Comparison of ENCODE assay signal across 31 cellular contexts in the genomic region with DNA sequence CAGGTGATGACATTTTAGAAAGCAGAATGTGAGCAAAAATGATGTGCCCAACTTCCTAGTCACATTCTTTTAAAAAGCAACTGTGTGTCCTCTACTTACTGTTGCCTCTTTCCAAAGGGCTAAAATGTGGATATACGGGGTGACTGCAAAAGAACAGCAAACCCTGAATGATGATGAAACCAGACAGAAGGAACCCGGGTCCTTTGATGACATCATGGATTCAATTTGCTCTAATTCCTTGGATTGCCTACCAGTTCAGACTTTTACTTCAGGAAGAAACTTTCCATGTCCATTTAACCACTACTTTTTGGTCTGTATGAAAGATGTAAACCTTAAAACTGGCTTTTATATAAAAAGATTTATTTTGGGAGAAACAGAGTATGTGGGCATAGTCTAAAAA.
"Had no signal": no experiment of that assay in that cellular context is flagged by ENCODE, and none has a peak within 500 bp of the region (broad histone marks: within the 10 kb centered on the region; RNA-seq: fewer than 3 reads in every experiment).

No MANE protein-coding gene starts in this region.

- H3K27ac ChIP-seq: neural progenitor cell, ovary, parathyroid adenoma, psoas muscle, skin epidermis, spleen, suprapubic skin, testis, tibial artery, transverse colon, upper lobe of right lung, uterus had no signal

- H3K4me3 Mint-ChIP-seq: natural killer cell; nephron; neural progenitor cell; stimulated activated memory B cell treated with anti-CD40 and anti-IgM and Interleukin-4, amounts not matched to agents 10 μg/mL and 1 μg/mL and 100 μg/mL, for 72 hours; stimulated activated naive CD8-positive, alpha-beta T cell treated with anti-CD3 and anti-CD28 coated beads, Interleukin-15, amount 100 ng/mL, for 72 hours; type B pancreatic cell had no signal

- H3K79me2 ChIP-seq: parathyroid adenoma had no signal

- H3K27ac Mint-ChIP-seq: natural killer cell; nephron; neural progenitor cell; progenitor cell of endocrine pancreas; stimulated activated memory B cell treated with anti-CD40 and anti-IgM and Interleukin-4, amounts not matched to agents 10 μg/mL and 1 μg/mL and 100 μg/mL, for 72 hours; stimulated activated naive CD8-positive, alpha-beta T cell treated with anti-CD3 and anti-CD28 coated beads, Interleukin-15, amount 100 ng/mL, for 72 hours; type B pancreatic cell had no signal

- H3K36me3 ChIP-seq: ovary, suprapubic skin, transverse colon, upper lobe of right lung, uterus had no signal

- ATAC-seq: natural killer cell; psoas muscle; right cardiac atrium; sciatic nerve; stimulated activated memory B cell treated with anti-CD40 and anti-IgM and Interleukin-4, amounts not matched to agents 10 μg/mL and 1 μg/mL and 100 μg/mL, for 72 hours; stimulated activated naive CD8-positive, alpha-beta T cell treated with anti-CD3 and anti-CD28 coated beads, Interleukin-15, amount 100 ng/mL, for 72 hours; stimulated activated naive CD8-positive, alpha-beta T cell treated with anti-CD3 and anti-CD28 coated beads, Interleukin-15, Interleukin-2, amounts not matched to agents 100 U/mL and 50 U/mL, for 24 hours; upper lobe of right lung had no signal

- H2AFZ ChIP-seq: neural progenitor cell, parathyroid adenoma had no signal

- H3K4me3 ChIP-seq: neural progenitor cell, ovary, psoas muscle, skin epidermis, smooth muscle cell, spleen, suprapubic skin, testis, tibial artery, transverse colon, upper lobe of right lung, uterus had no signal

- DNase-seq: natural killer cell; occipital lobe; ovary; posterior cingulate gyrus; psoas muscle; right cardiac atrium; spleen; stimulated activated CD4-positive, alpha-beta T cell treated with anti-CD3 and anti-CD28 coated beads, Interleukin-12 subunit alpha, Interleukin-12 subunit beta, amount 100 ng/mL, for 4 hours; stimulated activated CD4-positive, alpha-beta T cell treated with anti-CD3 and anti-CD28 coated beads, Interleukin-1b, Interleukin-23, amount 100 ng/mL, for 48 hours; stimulated activated CD4-positive, alpha-beta T cell treated with anti-CD3 and anti-CD28 coated beads, Interleukin-4, amount 100 ng/mL, for 1 hour; stimulated activated CD4-positive, alpha-beta T cell treated with anti-CD3 and anti-CD28 coated beads, Interleukin-4, amount 100 ng/mL, for 4 hours; stimulated activated CD8-positive, alpha-beta memory T cell treated with anti-CD3 and anti-CD28 coated beads, Interleukin-4, amount 100 ng/mL, for 48 hours; stimulated activated naive CD4-positive, alpha-beta T cell; stimulated activated naive CD8-positive, alpha-beta T cell treated with anti-CD3 and anti-CD28 coated beads, Interleukin-15, amount 100 ng/mL, for 72 hours; stimulated activated naive CD8-positive, alpha-beta T cell treated with anti-CD3 and anti-CD28 coated beads, Interleukin-15, Interleukin-2, amounts not matched to agents 100 U/mL and 50 U/mL, for 24 hours; substantia nigra; testis; tibial artery; transverse colon; upper lobe of right lung; uterus had no signal

- H3K9ac ChIP-seq: neural progenitor cell, parathyroid adenoma had no signal

- H3K4me1 ChIP-seq: neural progenitor cell, parathyroid adenoma, psoas muscle, spleen, testis, tibial artery, transverse colon, upper lobe of right lung, uterus had no signal

- H3K27me3 Mint-ChIP-seq: progenitor cell of endocrine pancreas; stimulated activated memory B cell treated with anti-CD40 and anti-IgM and Interleukin-4, amounts not matched to agents 10 μg/mL and 1 μg/mL and 100 μg/mL, for 72 hours; stimulated activated naive CD8-positive, alpha-beta T cell treated with anti-CD3 and anti-CD28 coated beads, Interleukin-15, amount 100 ng/mL, for 72 hours; type B pancreatic cell had no signal

- H3K4me2 ChIP-seq: neural progenitor cell, smooth muscle cell had no signal

- H3K27me3 ChIP-seq: neural progenitor cell, ovary, spleen, suprapubic skin, testis, tibial artery, transverse colon, upper lobe of right lung, uterus had no signal

- H3K9me3 ChIP-seq: ovary, testis, transverse colon, upper lobe of right lung, uterus had no signal

- H3K36me3 Mint-ChIP-seq: natural killer cell had no signal
